ENCODE assay signal across 8 cellular contexts in the genomic region with DNA sequence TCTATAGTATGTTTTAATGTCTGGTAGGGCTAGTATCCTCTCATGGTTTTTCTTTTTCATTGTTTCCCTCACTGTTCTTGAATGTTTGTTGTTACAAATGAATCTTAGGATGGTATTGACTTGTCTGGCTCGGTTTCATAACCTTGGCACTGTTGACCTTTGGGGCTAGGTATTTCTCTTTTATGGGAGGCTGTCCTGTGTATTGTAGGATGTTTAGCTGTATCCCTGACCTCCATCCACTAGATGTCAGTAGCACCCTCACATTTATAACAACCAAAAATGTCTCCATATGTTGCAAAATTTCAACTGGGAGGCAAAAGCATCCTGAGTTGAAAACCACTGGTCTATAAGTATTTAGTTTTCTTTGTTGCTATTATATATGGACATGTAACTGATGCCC. TPM values are rescaled to one million over a fixed set of nuclear protein-coding genes. Genes with fewer than 3 reads are reported as not detected.
DNase-seq lines count a peak whose midpoint lies in the region; ATAC-seq and TF ChIP-seq lines count a peak whose summit lies in the region.

No MANE protein-coding gene starts in this region.

- no peak overlapping the region for H3K4me3 Mint-ChIP-seq in CD14-positive monocyte
- no peak overlapping the region for H3K4me3 Mint-ChIP-seq in WTC11

- DNase-seq in CD14-positive monocyte (ENCODE audit: low spot score) (no peak), WTC11 (ENCODE audit: low spot score) (no peak), putamen (ENCODE audit: low spot score) (no peak), H7 (no peak)
- no peak for DNase-seq in activated CD4-positive, CD25-positive, alpha-beta regulatory T cell (lab: John Stamatoyannopoulos, UW)

- H3K27me3 Mint-ChIP-seq in CD14-positive monocyte (ENCODE audit: low read depth in 3 of 3) (no peaks in the 10 kb centered on the region), WTC11 (ENCODE audit: low read depth) (no peaks in the 10 kb centered on the region)

- WGBS in liver, result 23% methylated on average over 1 of the region's 1 CpG

- H3K36me3 ChIP-seq in liver (ENCODE audit: control insufficient read depth in 4 of 4, insufficient read depth in 3 of 4, low read depth in 1 of 4, low read length in 3 of 4) (no peaks in the 10 kb centered on the region), H7 (replicated peaks; ENCODE audit: control insufficient read depth, insufficient read depth, low read length) (no peaks in the 10 kb centered on the region)

- no peak overlapping the region for H3K27ac Mint-ChIP-seq in CD14-positive monocyte
- H3K27ac Mint-ChIP-seq in WTC11, result no peak overlapping the region

- no peak overlapping the region for H3K4me3 ChIP-seq in liver (ENCODE audit: low read depth in 1 of 3, low read length in 3 of 3)
- no peak overlapping the region for H3K4me3 ChIP-seq in H7 (ENCODE audit: insufficient read depth, low read depth, low read length)

- peaks cover 0 to 8% (median 6%) of the 10 kb centered on the region in 4 donors for H3K4me1 ChIP-seq in liver (ENCODE audit: control insufficient read depth in 4 of 4, insufficient read depth in 4 of 4, low read length in 3 of 4)

- POLR2A ChIA-PET in WTC11 (lab: Charles Lee), result no interaction called here

- H3K9me3 Mint-ChIP-seq in CD14-positive monocyte (no peaks in the 10 kb centered on the region), WTC11 (no peaks in the 10 kb centered on the region)

- peak; percentile 50 for ATAC-seq in HG02870 (IDR thresholded peaks at IDR 0.05; ENCODE audit: unreplicated experiment)
- ATAC-seq in WTC11, result peak; percentile 66
- no peak for ATAC-seq in HG03045 (IDR thresholded peaks at IDR 0.05; ENCODE audit: unreplicated experiment)

- H3K9me3 ChIP-seq in liver (ENCODE audit: control insufficient read depth in 4 of 4, low read length in 3 of 4), result no peaks in the 10 kb centered on the region

- H3K4me1 Mint-ChIP-seq in CD14-positive monocyte (no peaks in the 10 kb centered on the region), WTC11 (no peaks in the 10 kb centered on the region)

- peaks cover 33 to 55% of the 10 kb centered on the region in 2 donors for H3K36me3 Mint-ChIP-seq in CD14-positive monocyte
- peaks cover 5% of the 10 kb centered on the region for H3K36me3 Mint-ChIP-seq in WTC11

- CTCF ChIA-PET in WTC11 (lab: Charles Lee), result interaction anchor here (0.6 to 1.5 kb wide), 10 partner anchors 39 to 605 kb away, joined by 3 to 7 read pairs (median 3); no protein-coding TSS in a partner anchor

- TF ChIP-seq CTCF in CD14-positive monocyte (IDR thresholded peaks at IDR 0.05), result peak; percentile 57
- TF ChIP-seq CTCF in WTC11 (IDR thresholded peaks at IDR 0.05), result no peak
- TF ChIP-seq CTCF in liver (IDR thresholded peaks at IDR 0.05; ENCODE audit: low read depth, low read length, missing input control), result peak; percentile 82

- no peak overlapping the region for H3K9ac ChIP-seq in liver (ENCODE audit: low read depth in 1 of 2, low read length in 2 of 2)

- peak; percentile 85 to 91 for TF ChIP-seq RAD21 in liver (IDR thresholded peaks at IDR 0.05)

- intact Hi-C loops in CD14-positive monocyte (cut with micrococcal nuclease), result loop anchor here (5.0 kb wide), 1 partner anchor 124 kb away; no protein-coding TSS in a partner anchor

- H3K27me3 ChIP-seq in liver (ENCODE audit: control insufficient read depth in 4 of 4, insufficient read depth in 4 of 4, low read length in 3 of 4), result no peaks in the 10 kb centered on the region
- H3K27me3 ChIP-seq in H7 (ENCODE audit: control insufficient read depth, insufficient read depth, low read length), result no peaks in the 10 kb centered on the region

- no peak overlapping the region for H3K27ac ChIP-seq in liver (ENCODE audit: low read depth in 1 of 2, low read length in 2 of 2)

TF ChIP-seq in WTC11, 78 proteins besides CTCF, POLR2A, EP300 and RAD21:
- no peak for TF ChIP-seq NR3C1 (CRISPR knock-in tag; conservative IDR thresholded peaks at IDR 0.05; ENCODE audit: low read depth)
- TF ChIP-seq CREB1 (CRISPR knock-in tag; IDR thresholded peaks at IDR 0.05), result no peak
- TF ChIP-seq ZNF138 (CRISPR knock-in tag; conservative IDR thresholded peaks at IDR 0.05), result no peak
- no peak for TF ChIP-seq ZNF232 (CRISPR knock-in tag; IDR thresholded peaks at IDR 0.05)
- TF ChIP-seq TCF7 (CRISPR knock-in tag; IDR thresholded peaks at IDR 0.05; ENCODE audit: low read depth), result no peak
- no peak for TF ChIP-seq ZNF263 (CRISPR knock-in tag; IDR thresholded peaks at IDR 0.05; ENCODE audit: low read depth)
- TF ChIP-seq, protein P1, sequence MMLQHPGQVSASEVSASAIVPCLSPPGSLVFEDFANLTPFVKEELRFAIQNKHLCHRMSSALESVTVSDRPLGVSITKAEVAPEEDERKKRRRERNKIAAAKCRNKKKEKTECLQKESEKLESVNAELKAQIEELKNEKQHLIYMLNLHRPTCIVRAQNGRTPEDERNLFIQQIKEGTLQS (CRISPR knock-in tag; conservative IDR thresholded peaks at IDR 0.05), result no peak
- no peak for TF ChIP-seq NR1H2 (CRISPR knock-in tag; IDR thresholded peaks at IDR 0.05)
- TF ChIP-seq ZNF121 (CRISPR knock-in tag; IDR thresholded peaks at IDR 0.05), result no peak
- no peak for TF ChIP-seq TEAD4 (CRISPR knock-in tag; IDR thresholded peaks at IDR 0.05)
- TF ChIP-seq GABPB1 (CRISPR knock-in tag; IDR thresholded peaks at IDR 0.05), result no peak
- no peak for TF ChIP-seq HMGA2 (CRISPR knock-in tag; IDR thresholded peaks at IDR 0.05)

TF ChIP-seq in liver, 16 proteins besides CTCF, POLR2A, EP300 and RAD21 (continues in another document):
- TF ChIP-seq GABPA (IDR thresholded peaks at IDR 0.05 in 1 of 2, conservative IDR thresholded peaks at IDR 0.05 in 1 of 2), result no peak
- TF ChIP-seq EGR1 (IDR thresholded peaks at IDR 0.05; ENCODE audit: low read depth in 2 of 2), result no peak
- peak; percentile 50 for TF ChIP-seq FOXA1 (IDR thresholded peaks at IDR 0.05)
- TF ChIP-seq FOXA2 (IDR thresholded peaks at IDR 0.05), result peak; percentile 80
- no peak for TF ChIP-seq TAF1 (conservative IDR thresholded peaks at IDR 0.05)
- TF ChIP-seq JUND (IDR thresholded peaks at IDR 0.05), result no peak
- TF ChIP-seq SP1 (IDR thresholded peaks at IDR 0.05), result peak; percentile 32
- TF ChIP-seq RXRA (IDR thresholded peaks at IDR 0.05), result peak; percentile 56 to 61
- TF ChIP-seq YY1 (IDR thresholded peaks at IDR 0.05), result no peak
- TF ChIP-seq HNF4G (IDR thresholded peaks at IDR 0.05), result no peak
- peak; percentile 58 for TF ChIP-seq NR2F2 (IDR thresholded peaks at IDR 0.05)
- TF ChIP-seq, protein P1 (IDR thresholded peaks at IDR 0.05), result no peak
- TF ChIP-seq, protein P2, sequence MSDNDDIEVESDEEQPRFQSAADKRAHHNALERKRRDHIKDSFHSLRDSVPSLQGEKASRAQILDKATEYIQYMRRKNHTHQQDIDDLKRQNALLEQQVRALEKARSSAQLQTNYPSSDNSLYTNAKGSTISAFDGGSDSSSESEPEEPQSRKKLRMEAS (IDR thresholded peaks at IDR 0.05), result no peak
- TF ChIP-seq HNF4A (conservative IDR thresholded peaks at IDR 0.05), result peak; percentile 48 to 62
- TF ChIP-seq, protein P3, sequence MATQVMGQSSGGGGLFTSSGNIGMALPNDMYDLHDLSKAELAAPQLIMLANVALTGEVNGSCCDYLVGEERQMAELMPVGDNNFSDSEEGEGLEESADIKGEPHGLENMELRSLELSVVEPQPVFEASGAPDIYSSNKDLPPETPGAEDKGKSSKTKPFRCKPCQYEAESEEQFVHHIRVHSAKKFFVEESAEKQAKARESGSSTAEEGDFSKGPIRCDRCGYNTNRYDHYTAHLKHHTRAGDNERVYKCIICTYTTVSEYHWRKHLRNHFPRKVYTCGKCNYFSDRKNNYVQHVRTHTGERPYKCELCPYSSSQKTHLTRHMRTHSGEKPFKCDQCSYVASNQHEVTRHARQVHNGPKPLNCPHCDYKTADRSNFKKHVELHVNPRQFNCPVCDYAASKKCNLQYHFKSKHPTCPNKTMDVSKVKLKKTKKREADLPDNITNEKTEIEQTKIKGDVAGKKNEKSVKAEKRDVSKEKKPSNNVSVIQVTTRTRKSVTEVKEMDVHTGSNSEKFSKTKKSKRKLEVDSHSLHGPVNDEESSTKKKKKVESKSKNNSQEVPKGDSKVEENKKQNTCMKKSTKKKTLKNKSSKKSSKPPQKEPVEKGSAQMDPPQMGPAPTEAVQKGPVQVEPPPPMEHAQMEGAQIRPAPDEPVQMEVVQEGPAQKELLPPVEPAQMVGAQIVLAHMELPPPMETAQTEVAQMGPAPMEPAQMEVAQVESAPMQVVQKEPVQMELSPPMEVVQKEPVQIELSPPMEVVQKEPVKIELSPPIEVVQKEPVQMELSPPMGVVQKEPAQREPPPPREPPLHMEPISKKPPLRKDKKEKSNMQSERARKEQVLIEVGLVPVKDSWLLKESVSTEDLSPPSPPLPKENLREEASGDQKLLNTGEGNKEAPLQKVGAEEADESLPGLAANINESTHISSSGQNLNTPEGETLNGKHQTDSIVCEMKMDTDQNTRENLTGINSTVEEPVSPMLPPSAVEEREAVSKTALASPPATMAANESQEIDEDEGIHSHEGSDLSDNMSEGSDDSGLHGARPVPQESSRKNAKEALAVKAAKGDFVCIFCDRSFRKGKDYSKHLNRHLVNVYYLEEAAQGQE (IDR thresholded peaks at IDR 0.05), result no peak

RNA-seq across cellular contexts. Expression of a gene that starts 7.0 kb away (rescaled TPM):
- polyA plus RNA-seq in CD14-positive monocyte (not detected), liver (100 to 1,000 TPM; 245 to 727 TPM)
- total RNA-seq in WTC11 (2021) (3.6 to 5.4 TPM (median 4.8 TPM) in 3 replicates), liver (1,000 to 10,000 TPM in 1 of 2 donors, 1 to 10 TPM in 1; 9.9 to 1,131 TPM)
- 2.4 and 7.6 TPM in 2 replicates for total RNA-seq in H7 (2014; rRNA removed; shearing (Covaris generic))

RNA-seq across cellular contexts. Expression of a gene that starts 52.8 kb away (rescaled TPM):
- polyA plus RNA-seq in CD14-positive monocyte (1 to 10 TPM; 1.4 to 1.5 TPM), liver (under 1 TPM; 0.58 to 0.88 TPM)
- total RNA-seq in WTC11 (2021) (29.9 to 34.1 TPM (median 30.5 TPM) in 3 replicates), liver (10 to 100 TPM in 1 of 2 donors, under 1 TPM in 1; 0.67 to 14.9 TPM)
- 10.8 and 17.1 TPM in 2 replicates for total RNA-seq in H7 (2014; rRNA removed; shearing (Covaris generic))
